In the genomic region with DNA sequence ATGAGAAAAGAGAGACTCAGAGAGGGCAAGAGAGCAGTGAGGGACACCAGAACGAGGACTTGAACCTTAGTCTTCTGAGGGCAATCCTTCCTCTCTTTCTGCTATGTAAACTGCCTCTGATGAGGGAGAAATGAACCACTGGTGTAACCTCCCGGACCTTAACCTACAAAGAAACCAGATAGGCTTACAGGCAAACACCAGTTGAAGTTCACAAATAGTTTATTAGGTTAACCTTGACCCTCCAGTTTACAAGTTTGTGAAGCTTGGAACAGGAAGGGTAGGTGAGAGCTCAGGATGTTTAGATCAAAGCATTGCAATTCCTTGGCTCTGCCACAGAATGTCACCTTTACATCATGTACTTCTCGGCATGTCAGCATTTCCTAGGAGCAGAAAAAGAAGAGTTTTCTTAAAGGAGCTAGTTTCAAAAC, we compare ENCODE assay signal across 1 cellular context.
TF ChIP-seq lines count a peak whose summit lies in the region.

No MANE protein-coding gene starts in this region.

TF ChIP-seq in HepG2, 621 proteins besides CTCF, POLR2A, EP300 and RAD21 (continued from another document and continues in another):
- TF ChIP-seq, protein P1, sequence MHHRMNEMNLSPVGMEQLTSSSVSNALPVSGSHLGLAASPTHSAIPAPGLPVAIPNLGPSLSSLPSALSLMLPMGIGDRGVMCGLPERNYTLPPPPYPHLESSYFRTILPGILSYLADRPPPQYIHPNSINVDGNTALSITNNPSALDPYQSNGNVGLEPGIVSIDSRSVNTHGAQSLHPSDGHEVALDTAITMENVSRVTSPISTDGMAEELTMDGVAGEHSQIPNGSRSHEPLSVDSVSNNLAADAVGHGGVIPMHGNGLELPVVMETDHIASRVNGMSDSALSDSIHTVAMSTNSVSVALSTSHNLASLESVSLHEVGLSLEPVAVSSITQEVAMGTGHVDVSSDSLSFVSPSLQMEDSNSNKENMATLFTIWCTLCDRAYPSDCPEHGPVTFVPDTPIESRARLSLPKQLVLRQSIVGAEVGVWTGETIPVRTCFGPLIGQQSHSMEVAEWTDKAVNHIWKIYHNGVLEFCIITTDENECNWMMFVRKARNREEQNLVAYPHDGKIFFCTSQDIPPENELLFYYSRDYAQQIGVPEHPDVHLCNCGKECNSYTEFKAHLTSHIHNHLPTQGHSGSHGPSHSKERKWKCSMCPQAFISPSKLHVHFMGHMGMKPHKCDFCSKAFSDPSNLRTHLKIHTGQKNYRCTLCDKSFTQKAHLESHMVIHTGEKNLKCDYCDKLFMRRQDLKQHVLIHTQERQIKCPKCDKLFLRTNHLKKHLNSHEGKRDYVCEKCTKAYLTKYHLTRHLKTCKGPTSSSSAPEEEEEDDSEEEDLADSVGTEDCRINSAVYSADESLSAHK (CRISPR knock-in tag; IDR thresholded peaks at IDR 0.05; ENCODE audit: borderline replicate concordance) = no peak
- TF ChIP-seq CC2D1A (CRISPR knock-in tag; IDR thresholded peaks at IDR 0.05) = no peak
- no peak for TF ChIP-seq DR1 (CRISPR knock-in tag; IDR thresholded peaks at IDR 0.05)
- TF ChIP-seq SOX13 (IDR thresholded peaks at IDR 0.05) = no peak
- peak in 1 of 2 experiments; percentile 69; a peak in 2 of 4 replicates for TF ChIP-seq SOX13 (CRISPR knock-in tag; conservative IDR thresholded peaks at IDR 0.05 in 1 of 2, IDR thresholded peaks at IDR 0.05 in 1 of 2)
- no peak for TF ChIP-seq SRF (IDR thresholded peaks at IDR 0.05; ENCODE audit: low read depth, low read length)
- TF ChIP-seq HOXA5 (CRISPR knock-in tag; IDR thresholded peaks at IDR 0.05) = no peak
- no peak for TF ChIP-seq ZFP36 (IDR thresholded peaks at IDR 0.05; ENCODE audit: borderline replicate concordance, low read depth, low read length, partially characterized antibody)
- peak; percentile 31; the same call in 1 of the 2 replicates for TF ChIP-seq ZNF460 (CRISPR knock-in tag; IDR thresholded peaks at IDR 0.05; ENCODE audit: borderline replicate concordance)
- no peak for TF ChIP-seq ZFYVE20 (CRISPR knock-in tag; IDR thresholded peaks at IDR 0.05; ENCODE audit: borderline replicate concordance, low read depth)
- TF ChIP-seq ZNF350 (CRISPR knock-in tag; IDR thresholded peaks at IDR 0.05; ENCODE audit: borderline replicate concordance, low read depth) = no peak
- peak; percentile 75 for TF ChIP-seq ERF (CRISPR knock-in tag; IDR thresholded peaks at IDR 0.05)
- TF ChIP-seq DPF2 (CRISPR knock-in tag; IDR thresholded peaks at IDR 0.05; ENCODE audit: borderline replicate concordance, low read depth) = no peak
- TF ChIP-seq ZNF296 (CRISPR knock-in tag; conservative IDR thresholded peaks at IDR 0.05) = no peak
- TF ChIP-seq ZNF20 (CRISPR knock-in tag; IDR thresholded peaks at IDR 0.05) = no peak
- TF ChIP-seq, protein P2, sequence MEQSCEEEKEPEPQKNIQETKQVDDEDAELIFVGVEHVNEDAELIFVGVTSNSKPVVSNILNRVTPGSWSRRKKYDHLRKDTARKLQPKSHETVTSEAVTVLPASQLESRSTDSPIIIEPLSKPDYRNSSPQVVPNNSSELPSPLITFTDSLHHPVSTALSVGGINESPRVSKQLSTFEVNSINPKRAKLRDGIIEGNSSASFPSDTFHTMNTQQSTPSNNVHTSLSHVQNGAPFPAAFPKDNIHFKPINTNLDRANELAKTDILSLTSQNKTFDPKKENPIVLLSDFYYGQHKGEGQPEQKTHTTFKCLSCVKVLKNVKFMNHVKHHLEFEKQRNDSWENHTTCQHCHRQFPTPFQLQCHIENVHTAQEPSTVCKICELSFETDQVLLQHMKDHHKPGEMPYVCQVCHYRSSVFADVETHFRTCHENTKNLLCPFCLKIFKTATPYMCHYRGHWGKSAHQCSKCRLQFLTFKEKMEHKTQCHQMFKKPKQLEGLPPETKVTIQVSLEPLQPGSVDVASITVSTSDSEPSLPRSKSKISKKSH (CRISPR knock-in tag; IDR thresholded peaks at IDR 0.05; ENCODE audit: borderline replicate concordance) = no peak
- TF ChIP-seq, protein P3, sequence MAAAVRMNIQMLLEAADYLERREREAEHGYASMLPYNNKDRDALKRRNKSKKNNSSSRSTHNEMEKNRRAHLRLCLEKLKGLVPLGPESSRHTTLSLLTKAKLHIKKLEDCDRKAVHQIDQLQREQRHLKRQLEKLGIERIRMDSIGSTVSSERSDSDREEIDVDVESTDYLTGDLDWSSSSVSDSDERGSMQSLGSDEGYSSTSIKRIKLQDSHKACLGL (CRISPR knock-in tag; IDR thresholded peaks at IDR 0.05) = no peak
- TF ChIP-seq ATRX (CRISPR knock-in tag; IDR thresholded peaks at IDR 0.05; ENCODE audit: borderline replicate concordance) = no peak
- peak; percentile 36; the same call in 1 of the 2 replicates for TF ChIP-seq ZNF317 (CRISPR knock-in tag; IDR thresholded peaks at IDR 0.05)
- peak; percentile 72; the same call in 1 of the 2 replicates for TF ChIP-seq SALL1 (CRISPR knock-in tag; IDR thresholded peaks at IDR 0.05)
- no peak for TF ChIP-seq ZNF674 (CRISPR knock-in tag; IDR thresholded peaks at IDR 0.05; ENCODE audit: low read depth)
- TF ChIP-seq FOXO1 (CRISPR knock-in tag; IDR thresholded peaks at IDR 0.05) = peak; percentile 89
- TF ChIP-seq ETV5 (CRISPR knock-in tag; IDR thresholded peaks at IDR 0.05; ENCODE audit: borderline replicate concordance) = peak; percentile 72; the same call in 1 of the 2 replicates
- no peak for TF ChIP-seq FOXA1 (IDR thresholded peaks at IDR 0.05)
- TF ChIP-seq FOXA1 (CRISPR knock-in tag; IDR thresholded peaks at IDR 0.05) = peak; percentile 62
- peak; percentile 68; the same call in 1 of the 2 replicates for TF ChIP-seq NCOR1 (IDR thresholded peaks at IDR 0.05; ENCODE audit: borderline replicate concordance, low read length)
- TF ChIP-seq, protein P4, sequence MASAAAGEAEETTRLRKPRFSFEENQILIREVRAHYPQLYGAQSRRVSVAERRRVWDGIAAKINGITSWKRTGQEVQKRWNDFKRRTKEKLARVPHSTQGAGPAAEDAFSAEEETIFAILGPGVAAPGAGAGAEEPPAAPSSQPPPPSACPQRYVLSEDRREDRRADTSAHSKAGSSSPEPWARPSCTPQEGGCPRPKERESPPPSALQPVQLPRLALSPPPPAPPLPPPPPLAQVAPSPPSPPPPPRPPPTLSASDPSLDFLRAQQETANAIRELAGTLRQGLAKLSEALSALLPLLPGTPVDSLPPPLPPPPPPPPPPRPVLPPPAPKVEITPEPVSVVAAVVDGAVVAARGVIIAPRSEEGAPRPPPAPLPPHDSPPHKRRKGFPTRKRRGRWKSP (CRISPR knock-in tag; IDR thresholded peaks at IDR 0.05) = no peak
- no peak for TF ChIP-seq HOXA7 (CRISPR knock-in tag; IDR thresholded peaks at IDR 0.05)
- TF ChIP-seq, protein P5, sequence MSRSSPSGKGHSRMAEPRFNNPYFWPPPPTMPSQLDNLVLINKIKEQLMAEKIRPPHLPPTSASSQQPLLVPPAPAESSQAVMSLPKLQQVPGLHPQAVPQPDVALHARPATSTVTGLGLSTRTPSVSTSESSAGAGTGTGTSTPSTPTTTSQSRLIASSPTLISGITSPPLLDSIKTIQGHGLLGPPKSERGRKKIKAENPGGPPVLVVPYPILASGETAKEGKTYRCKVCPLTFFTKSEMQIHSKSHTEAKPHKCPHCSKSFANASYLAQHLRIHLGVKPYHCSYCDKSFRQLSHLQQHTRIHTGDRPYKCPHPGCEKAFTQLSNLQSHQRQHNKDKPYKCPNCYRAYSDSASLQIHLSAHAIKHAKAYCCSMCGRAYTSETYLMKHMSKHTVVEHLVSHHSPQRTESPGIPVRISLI (CRISPR knock-in tag; IDR thresholded peaks at IDR 0.05; ENCODE audit: borderline replicate concordance) = no peak
- TF ChIP-seq, protein P6, sequence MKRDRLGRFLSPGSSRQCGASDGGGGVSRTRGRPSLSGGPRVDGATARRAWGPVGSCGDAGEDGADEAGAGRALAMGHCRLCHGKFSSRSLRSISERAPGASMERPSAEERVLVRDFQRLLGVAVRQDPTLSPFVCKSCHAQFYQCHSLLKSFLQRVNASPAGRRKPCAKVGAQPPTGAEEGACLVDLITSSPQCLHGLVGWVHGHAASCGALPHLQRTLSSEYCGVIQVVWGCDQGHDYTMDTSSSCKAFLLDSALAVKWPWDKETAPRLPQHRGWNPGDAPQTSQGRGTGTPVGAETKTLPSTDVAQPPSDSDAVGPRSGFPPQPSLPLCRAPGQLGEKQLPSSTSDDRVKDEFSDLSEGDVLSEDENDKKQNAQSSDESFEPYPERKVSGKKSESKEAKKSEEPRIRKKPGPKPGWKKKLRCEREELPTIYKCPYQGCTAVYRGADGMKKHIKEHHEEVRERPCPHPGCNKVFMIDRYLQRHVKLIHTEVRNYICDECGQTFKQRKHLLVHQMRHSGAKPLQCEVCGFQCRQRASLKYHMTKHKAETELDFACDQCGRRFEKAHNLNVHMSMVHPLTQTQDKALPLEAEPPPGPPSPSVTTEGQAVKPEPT (CRISPR knock-in tag; IDR thresholded peaks at IDR 0.05; ENCODE audit: low read depth) = no peak
- TF ChIP-seq KMT2B (CRISPR knock-in tag; IDR thresholded peaks at IDR 0.05) = no peak
- peak; percentile 80 for TF ChIP-seq HDAC1 (CRISPR knock-in tag; IDR thresholded peaks at IDR 0.05)
- no peak for TF ChIP-seq KDM2A (CRISPR knock-in tag; IDR thresholded peaks at IDR 0.05; ENCODE audit: borderline replicate concordance, low read depth)
- TF ChIP-seq RARG (CRISPR knock-in tag; IDR thresholded peaks at IDR 0.05; ENCODE audit: low read depth) = no peak
- TF ChIP-seq ZNF337 (CRISPR knock-in tag; IDR thresholded peaks at IDR 0.05; ENCODE audit: borderline replicate concordance, low read depth) = no peak
- TF ChIP-seq, protein P7, sequence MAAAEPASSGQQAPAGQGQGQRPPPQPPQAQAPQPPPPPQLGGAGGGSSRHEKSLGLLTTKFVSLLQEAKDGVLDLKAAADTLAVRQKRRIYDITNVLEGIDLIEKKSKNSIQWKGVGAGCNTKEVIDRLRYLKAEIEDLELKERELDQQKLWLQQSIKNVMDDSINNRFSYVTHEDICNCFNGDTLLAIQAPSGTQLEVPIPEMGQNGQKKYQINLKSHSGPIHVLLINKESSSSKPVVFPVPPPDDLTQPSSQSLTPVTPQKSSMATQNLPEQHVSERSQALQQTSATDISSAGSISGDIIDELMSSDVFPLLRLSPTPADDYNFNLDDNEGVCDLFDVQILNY (CRISPR knock-in tag; conservative IDR thresholded peaks at IDR 0.05) = no peak
- TF ChIP-seq ZFX (CRISPR knock-in tag; IDR thresholded peaks at IDR 0.05; ENCODE audit: low read depth) = no peak
- TF ChIP-seq SSRP1 (CRISPR knock-in tag; IDR thresholded peaks at IDR 0.05) = no peak
- TF ChIP-seq SKI (IDR thresholded peaks at IDR 0.05; ENCODE audit: partially characterized antibody) = peak; percentile 83
- 0 out of 2 replicates have a peak, but pooled peaks have one; percentile 32 for TF ChIP-seq ZBTB7B (CRISPR knock-in tag; IDR thresholded peaks at IDR 0.05)
- no peak; the same call in 1 of the 2 replicates for TF ChIP-seq ADNP (CRISPR knock-in tag; IDR thresholded peaks at IDR 0.05)
- TF ChIP-seq, protein P8, sequence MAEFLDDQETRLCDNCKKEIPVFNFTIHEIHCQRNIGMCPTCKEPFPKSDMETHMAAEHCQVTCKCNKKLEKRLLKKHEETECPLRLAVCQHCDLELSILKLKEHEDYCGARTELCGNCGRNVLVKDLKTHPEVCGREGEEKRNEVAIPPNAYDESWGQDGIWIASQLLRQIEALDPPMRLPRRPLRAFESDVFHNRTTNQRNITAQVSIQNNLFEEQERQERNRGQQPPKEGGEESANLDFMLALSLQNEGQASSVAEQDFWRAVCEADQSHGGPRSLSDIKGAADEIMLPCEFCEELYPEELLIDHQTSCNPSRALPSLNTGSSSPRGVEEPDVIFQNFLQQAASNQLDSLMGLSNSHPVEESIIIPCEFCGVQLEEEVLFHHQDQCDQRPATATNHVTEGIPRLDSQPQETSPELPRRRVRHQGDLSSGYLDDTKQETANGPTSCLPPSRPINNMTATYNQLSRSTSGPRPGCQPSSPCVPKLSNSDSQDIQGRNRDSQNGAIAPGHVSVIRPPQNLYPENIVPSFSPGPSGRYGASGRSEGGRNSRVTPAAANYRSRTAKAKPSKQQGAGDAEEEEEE (CRISPR knock-in tag; IDR thresholded peaks at IDR 0.05; ENCODE audit: borderline replicate concordance) = no peak
- TF ChIP-seq ZNF670 (CRISPR knock-in tag; IDR thresholded peaks at IDR 0.05; ENCODE audit: borderline replicate concordance) = peak; percentile 81; the same call in 1 of the 2 replicates
- TF ChIP-seq CENPT (CRISPR knock-in tag; IDR thresholded peaks at IDR 0.05; ENCODE audit: low read depth) = no peak
- peak; percentile 68; the same call in 1 of the 2 replicates for TF ChIP-seq ZNF816 (CRISPR knock-in tag; IDR thresholded peaks at IDR 0.05; ENCODE audit: borderline replicate concordance)
- no peak for TF ChIP-seq MAZ (IDR thresholded peaks at IDR 0.05; ENCODE audit: borderline replicate concordance, low read depth, low read length)
- no peak for TF ChIP-seq MAZ (CRISPR knock-in tag; IDR thresholded peaks at IDR 0.05; ENCODE audit: low read depth)
- no peak for TF ChIP-seq U2AF2 (IDR thresholded peaks at IDR 0.05; ENCODE audit: low read depth, low read length)
- no peak for TF ChIP-seq RORA (CRISPR knock-in tag; IDR thresholded peaks at IDR 0.05)
- TF ChIP-seq ZFY (CRISPR knock-in tag; IDR thresholded peaks at IDR 0.05) = no peak
- no peak for TF ChIP-seq ZFP37 (CRISPR knock-in tag; IDR thresholded peaks at IDR 0.05; ENCODE audit: borderline replicate concordance)
- TF ChIP-seq STAG1 (CRISPR knock-in tag; IDR thresholded peaks at IDR 0.05) = peak; percentile 67
- TF ChIP-seq ZNF430 (CRISPR knock-in tag; IDR thresholded peaks at IDR 0.05) = 0 out of 2 replicates have a peak, but pooled peaks have one; percentile 61
- TF ChIP-seq SOX6 (IDR thresholded peaks at IDR 0.05) = no peak
- TF ChIP-seq SOX6 (CRISPR knock-in tag; IDR thresholded peaks at IDR 0.05) = peak; percentile 82
- TF ChIP-seq SMAD3 (CRISPR knock-in tag; IDR thresholded peaks at IDR 0.05) = peak; percentile 48; the same call in 1 of the 2 replicates
- TF ChIP-seq BCL6 (CRISPR knock-in tag; IDR thresholded peaks at IDR 0.05) = peak; percentile 77
- TF ChIP-seq, protein P9, sequence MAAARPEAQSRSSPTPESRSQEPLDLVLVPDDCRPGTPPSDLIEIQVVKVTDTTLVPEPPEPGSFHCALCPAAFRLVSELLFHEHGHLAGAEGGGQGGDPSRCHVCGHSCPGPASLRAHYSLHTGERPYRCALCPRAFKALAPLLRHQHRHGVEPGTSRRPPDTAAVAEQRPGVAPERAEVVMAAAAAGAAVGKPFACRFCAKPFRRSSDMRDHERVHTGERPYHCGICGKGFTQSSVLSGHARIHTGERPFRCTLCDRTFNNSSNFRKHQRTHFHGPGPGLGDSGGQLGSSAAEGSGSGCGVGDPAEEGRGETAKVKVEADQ (CRISPR knock-in tag; IDR thresholded peaks at IDR 0.05; ENCODE audit: borderline replicate concordance) = peak; percentile 84; the same call in 1 of the 2 replicates
- no peak for TF ChIP-seq MYNN (CRISPR knock-in tag; IDR thresholded peaks at IDR 0.05; ENCODE audit: low read depth)
- TF ChIP-seq ZSCAN31 (CRISPR knock-in tag; IDR thresholded peaks at IDR 0.05; ENCODE audit: low read depth) = no peak
